Comparison of ENCODE assay signal across 1 cellular context in genomic region chr2:11962707-11963358, GRCh38.
TF ChIP-seq lines count a peak whose summit lies in the region.

No MANE protein-coding gene starts in this region.

TF ChIP-seq in GM23338, 12 proteins besides CTCF, POLR2A, EP300 and RAD21 (continued from another document):
- TF ChIP-seq REST (IDR thresholded peaks at IDR 0.05; ENCODE audit: unreplicated experiment) (no peak), EZH2 (IDR thresholded peaks at IDR 0.05; ENCODE audit: low read depth, unreplicated experiment) (no peak), EZH2phosphoT487 (IDR thresholded peaks at IDR 0.05; ENCODE audit: unreplicated experiment) (no peak), CREB1 (CRISPR knock-in tag; IDR thresholded peaks at IDR 0.05; ENCODE audit: low read depth) (no peak), ETS1 (IDR thresholded peaks at IDR 0.05) (no peak), JUNB (IDR thresholded peaks at IDR 0.05; ENCODE audit: unreplicated experiment) (no peak), ZNF462 (CRISPR knock-in tag; IDR thresholded peaks at IDR 0.05) (no peak), POLR2AphosphoS5 (IDR thresholded peaks at IDR 0.05; ENCODE audit: low read depth) (no peak)
